ENCODE assay signal across 1 cellular context in genomic region chr1:54052934-54053744, GRCh38.
TF ChIP-seq lines count a peak whose summit lies in the region.

Gene TCEANC2, plus strand, starts transcription at chr1:54053608. Its CDS starts 815 bp downstream, at chr1:54054423.
Gene TMEM59, minus strand, starts transcription at chr1:54053204. Its CDS starts 16 bp downstream, at chr1:54053188.

TF ChIP-seq in HepG2, 621 proteins besides CTCF, POLR2A, EP300 and RAD21 (continued from another document and continues in another):
- TF ChIP-seq MYPOP (CRISPR knock-in tag; IDR thresholded peaks at IDR 0.05) (peak; percentile 97), CBX1 (IDR thresholded peaks at IDR 0.05; ENCODE audit: low read depth) (peak; percentile 54), ZNF556 (CRISPR knock-in tag; IDR thresholded peaks at IDR 0.05; ENCODE audit: borderline replicate concordance) (0 out of 2 replicates have a peak, but pooled peaks have one; percentile 51), ZFP91 (CRISPR knock-in tag; IDR thresholded peaks at IDR 0.05; ENCODE audit: borderline replicate concordance) (peak; percentile 89; the same call in 1 of the 2 replicates), ZNF619 (CRISPR knock-in tag; IDR thresholded peaks at IDR 0.05) (no peak), ATF7-NPFF (CRISPR knock-in tag; IDR thresholded peaks at IDR 0.05; ENCODE audit: low read depth) (no peak; the same call in 1 of the 2 replicates), ZNF263 (CRISPR knock-in tag; IDR thresholded peaks at IDR 0.05) (no peak), ZNF17 (CRISPR knock-in tag; IDR thresholded peaks at IDR 0.05) (no peak), JUN (CRISPR knock-in tag; IDR thresholded peaks at IDR 0.05) (no peak), SALL1 (CRISPR knock-in tag; IDR thresholded peaks at IDR 0.05) (peak; percentile 67), ZNF44 (CRISPR knock-in tag; IDR thresholded peaks at IDR 0.05) (no peak), DBP (CRISPR knock-in tag; IDR thresholded peaks at IDR 0.05; ENCODE audit: not compliant biosample characterization) (no peak), SAFB2 (CRISPR knock-in tag; IDR thresholded peaks at IDR 0.05; ENCODE audit: borderline replicate concordance, low read depth) (no peak; the same call in 1 of the 2 replicates), SP5 (CRISPR knock-in tag; IDR thresholded peaks at IDR 0.05; ENCODE audit: borderline replicate concordance, low read depth) (peak; percentile 93), ZNF878 (CRISPR knock-in tag; IDR thresholded peaks at IDR 0.05) (peak; percentile 34; the same call in 1 of the 2 replicates), ZBTB14 (CRISPR knock-in tag; IDR thresholded peaks at IDR 0.05) (no peak), ZFX (CRISPR knock-in tag; IDR thresholded peaks at IDR 0.05; ENCODE audit: low read depth) (peak; percentile 78), ZNF850 (CRISPR knock-in tag; conservative IDR thresholded peaks at IDR 0.05) (peak; percentile 61; the same call in 1 of the 2 replicates), IRF2 (CRISPR knock-in tag; IDR thresholded peaks at IDR 0.05) (peak; percentile 70; the same call in 1 of the 2 replicates), RBM22 (optimal IDR thresholded peaks at IDR 0.05; ENCODE audit: low read length) (no peak), RNF219 (CRISPR knock-in tag; IDR thresholded peaks at IDR 0.05) (no peak), LBX2 (CRISPR knock-in tag; IDR thresholded peaks at IDR 0.05; ENCODE audit: borderline replicate concordance) (no peak), ETV5 (CRISPR knock-in tag; IDR thresholded peaks at IDR 0.05; ENCODE audit: borderline replicate concordance) (peak; percentile 46; the same call in 1 of the 2 replicates), ZXDC (CRISPR knock-in tag; IDR thresholded peaks at IDR 0.05) (0 out of 2 replicates have a peak, but pooled peaks have one; percentile 51), ZMYM4 (CRISPR knock-in tag; IDR thresholded peaks at IDR 0.05) (no peak), REPIN1 (CRISPR knock-in tag; IDR thresholded peaks at IDR 0.05; ENCODE audit: borderline replicate concordance, low read depth) (peak; percentile 22), ZNF564 (CRISPR knock-in tag; IDR thresholded peaks at IDR 0.05) (peak; percentile 73; the same call in 1 of the 2 replicates), ZKSCAN8 (CRISPR knock-in tag; IDR thresholded peaks at IDR 0.05; ENCODE audit: borderline replicate concordance) (no peak; the same call in 1 of the 2 replicates), ZBTB3 (CRISPR knock-in tag; IDR thresholded peaks at IDR 0.05; ENCODE audit: borderline replicate concordance, low read depth) (no peak), GLMP (CRISPR knock-in tag; IDR thresholded peaks at IDR 0.05; ENCODE audit: borderline replicate concordance) (no peak), ZNF281 (CRISPR knock-in tag; IDR thresholded peaks at IDR 0.05; ENCODE audit: borderline replicate concordance) (no peak), MEF2D (CRISPR knock-in tag; IDR thresholded peaks at IDR 0.05) (no peak; the same call in 1 of the 2 replicates), THAP11 (CRISPR knock-in tag; IDR thresholded peaks at IDR 0.05) (peak; percentile 99), SMAD1 (CRISPR knock-in tag; IDR thresholded peaks at IDR 0.05; ENCODE audit: borderline replicate concordance, low read depth) (peak; percentile 78), ZSCAN29 (CRISPR knock-in tag; conservative IDR thresholded peaks at IDR 0.05) (no peak), ZSCAN12 (CRISPR knock-in tag; IDR thresholded peaks at IDR 0.05) (no peak), ADNP (CRISPR knock-in tag; IDR thresholded peaks at IDR 0.05) (no peak), PPARG (CRISPR knock-in tag; conservative IDR thresholded peaks at IDR 0.05) (0 out of 2 replicates have a peak, but pooled peaks have one; percentile 23), SRF (IDR thresholded peaks at IDR 0.05; ENCODE audit: low read depth, low read length) (no peak), CSRNP1 (CRISPR knock-in tag; IDR thresholded peaks at IDR 0.05) (peak; percentile 8; the same call in 1 of the 2 replicates), ZNF235 (CRISPR knock-in tag; IDR thresholded peaks at IDR 0.05; ENCODE audit: borderline replicate concordance) (no peak)
